In the genomic region with DNA sequence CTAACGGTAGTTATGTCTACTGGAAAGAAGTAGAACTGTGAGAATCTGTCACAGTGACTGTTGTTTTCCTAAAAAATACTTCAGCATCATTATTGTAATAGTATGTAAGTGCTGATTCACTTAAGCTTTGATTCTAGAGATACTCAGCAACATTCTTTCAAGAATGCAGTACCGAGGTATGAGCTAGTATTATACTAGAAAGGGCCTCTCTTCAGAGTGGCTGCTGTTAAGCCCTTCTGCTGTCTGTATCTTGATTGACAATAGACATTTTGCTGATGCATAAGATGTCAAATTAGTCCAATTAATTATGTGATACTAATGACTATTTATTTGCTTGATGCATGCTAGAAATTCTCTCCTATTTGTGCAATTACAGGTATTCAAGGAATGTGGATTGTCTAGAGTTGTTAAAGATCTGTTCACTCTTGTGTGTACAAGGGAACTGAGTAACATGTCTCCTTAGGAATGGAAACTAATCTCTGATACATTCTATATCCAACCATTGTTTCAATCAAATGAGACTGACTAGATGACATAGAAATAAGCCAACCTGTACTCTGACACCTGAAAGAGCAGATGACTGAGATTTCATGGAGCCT, we compare ENCODE assay signal across 22 cellular contexts.
DNase-seq lines count a peak whose midpoint lies in the region; ATAC-seq and TF ChIP-seq lines count a peak whose summit lies in the region.
"Had no signal": no experiment of that assay in that cellular context is flagged by ENCODE, and none has a peak within 500 bp of the region (broad histone marks: within the 10 kb centered on the region; RNA-seq: fewer than 3 reads in every experiment).

No MANE protein-coding gene starts in this region.

- H3K4me2 ChIP-seq in PC-9, result peak overlapping the region; percentile 14
- H3K4me2 ChIP-seq in trophoblast cell (ENCODE audit: low read length), result no peak overlapping the region

- H3K27ac ChIP-seq in PC-9, result peak overlapping the region; percentile 49
- no peak overlapping the region for H3K27ac ChIP-seq in trophoblast cell (ENCODE audit: low read depth, low read length)

- no peaks in the 10 kb centered on the region for H3K36me3 ChIP-seq in PC-9 (ENCODE audit: low read depth)
- no peaks in the 10 kb centered on the region for H3K36me3 ChIP-seq in trophoblast cell (ENCODE audit: control insufficient read depth in 1 of 2, insufficient read depth in 2 of 2, low read length in 2 of 2)
- H3K36me3 ChIP-seq: BE2C, HAP-1 had no signal

- H3K27me3 ChIP-seq in PC-9 (ENCODE audit: insufficient read depth, low read depth), result no peaks in the 10 kb centered on the region
- H3K27me3 ChIP-seq in trophoblast cell (ENCODE audit: insufficient read depth, low read length), result no peaks in the 10 kb centered on the region
- H3K27me3 ChIP-seq: BE2C had no signal

- H3K4me1 ChIP-seq in PC-9 (replicated peaks; ENCODE audit: insufficient read depth) (peaks cover 19% of the 10 kb centered on the region), trophoblast cell (ENCODE audit: control insufficient read depth in 1 of 2, insufficient read depth in 2 of 2, low read length in 2 of 2) (no peaks in the 10 kb centered on the region)
- H3K4me1 ChIP-seq: BE2C, HAP-1 had no signal

- no peak overlapping the region for H2BK12ac ChIP-seq in trophoblast cell (ENCODE audit: low read length)

- no peaks in the 10 kb centered on the region for H3K79me2 ChIP-seq in PC-9 (ENCODE audit: low read depth)
- no peaks in the 10 kb centered on the region for H3K79me2 ChIP-seq in trophoblast cell (ENCODE audit: control insufficient read depth, insufficient read depth, low read length, poor library complexity)

- H4K20me1 ChIP-seq in PC-9 (ENCODE audit: insufficient read depth), result no peaks in the 10 kb centered on the region

- CTCF ChIA-PET in PC-9 (lab: Charles Lee), result interaction anchor here (0.7 to 1.0 kb wide), 2 partner anchors 12 to 91 kb away, joined by 3 read pairs; no protein-coding TSS in a partner anchor

- POLR2A ChIA-PET in PC-9 (lab: Charles Lee; ENCODE audit: unreplicated experiment), result interaction anchor here (0.6 to 0.7 kb wide), 4 partner anchors 35 to 284 kb away, joined by 3 read pairs; partner anchors contain the start of gene PTGER4

- H3K9me2 ChIP-seq in PC-9 (ENCODE audit: insufficient read depth), result no peaks in the 10 kb centered on the region

- WGBS in trophoblast cell (ENCODE audit: extremely low coverage, insufficient coverage, insufficient read length), result no CpG with 5 or more reads among the region's 2 CpGs

- TF ChIP-seq CTCF in PC-9 (conservative IDR thresholded peaks at IDR 0.05) (no peak), epithelial cell of esophagus (IDR thresholded peaks at IDR 0.05; ENCODE audit: insufficient read depth, low read depth, low read length, missing control alignments) (no peak)

- BruUV-seq in PC-9 (replicated peaks; lab: Mats Ljungman, UMichigan), result no TSS peak

- no peak for ATAC-seq in HG03280 (IDR thresholded peaks at IDR 0.05; ENCODE audit: unreplicated experiment)
- ATAC-seq: Panc1, SK-N-SH treated with all-trans-retinoic acid at 6 μM for 48 hours had no signal

- H3K4me3 ChIP-seq in PC-9 (no peak overlapping the region), epithelial cell of esophagus (ENCODE audit: low read length) (no peak overlapping the region), trophoblast cell (ENCODE audit: low read depth, low read length) (no peak overlapping the region)
- H3K4me3 ChIP-seq: HAP-1 had no signal

- H2BK120ac ChIP-seq in trophoblast cell (ENCODE audit: insufficient read depth, low read length, poor library complexity), result no peak overlapping the region

- no peak overlapping the region for H2BK5ac ChIP-seq in trophoblast cell (ENCODE audit: low read depth, low read length, poor library complexity)

- H3K4ac ChIP-seq in trophoblast cell (ENCODE audit: low read depth, low read length), result no peak overlapping the region

- H3K9ac ChIP-seq in trophoblast cell (ENCODE audit: low read length), result no peak overlapping the region

- H3F3A ChIP-seq in PC-9 (ENCODE audit: insufficient read depth, low read depth), result peaks cover 22% of the 10 kb centered on the region

- H2AFZ ChIP-seq in PC-9, result no peak overlapping the region
- H2AFZ ChIP-seq in trophoblast cell (ENCODE audit: insufficient read depth, low read length, poor library complexity), result no peak overlapping the region

- no peak overlapping the region for H2AK5ac ChIP-seq in trophoblast cell (ENCODE audit: low read length)

- peak; percentile 4 for DNase-seq in GM03348 (ENCODE audit: low spot score)
- DNase-seq in PC-9, result peak; percentile 28 to 93
- DNase-seq in epithelial cell of esophagus (ENCODE audit: low read depth), result peak; percentile 55
- DNase-seq in trophoblast cell, result peak; percentile 32 to 77
- DNase-seq in medulla oblongata (ENCODE audit: extremely low spot score), result no peak
- DNase-seq in ecto neural progenitor cell (ENCODE audit: low spot score), result no peak
- DNase-seq in germinal center (ENCODE audit: low spot score), result no peak
- DNase-seq: BE2C; CD4-positive, alpha-beta memory T cell; DMS79 treated with DMSO at 0.1 percent for 48 hours; GF-D8; MM.1S; NCI-H1105; NCI-H187 treated with DMSO at 0.1 percent for 48 hours; NCI-H2171; NCI-H446 treated with DMSO at 0.1 percent for 48 hours; NCI-H748 treated with DMSO at 0.1 percent for 48 hours; Right ventricle myocardium superior had no signal

- H4K91ac ChIP-seq in trophoblast cell (ENCODE audit: low read depth, low read length), result no peak overlapping the region

- H4K8ac ChIP-seq in trophoblast cell (ENCODE audit: low read depth, low read length), result no peak overlapping the region

- H3K14ac ChIP-seq in trophoblast cell (ENCODE audit: low read length), result no peak overlapping the region

- H3K23ac ChIP-seq in trophoblast cell (ENCODE audit: low read length), result no peak overlapping the region

- intact Hi-C loops in PC-9 (cut with micrococcal nuclease; ENCODE audit: unreplicated experiment), result loop anchor here (1.0 to 2.0 kb wide), 4 partner anchors 35 to 203 kb away; partner anchors contain the start of gene PTGER4

- peaks cover 2% of the 10 kb centered on the region for H3K79me1 ChIP-seq in trophoblast cell (ENCODE audit: low read length)

- H4K12ac ChIP-seq in trophoblast cell (ENCODE audit: low read depth, low read length), result no peak overlapping the region

- H3K9me3 ChIP-seq in PC-9 (ENCODE audit: insufficient read depth, low read depth), result no peaks in the 10 kb centered on the region
- H3K9me3 ChIP-seq in trophoblast cell (ENCODE audit: insufficient read depth, low read depth, low read length), result no peaks in the 10 kb centered on the region
- H3K9me3 ChIP-seq: BE2C, HAP-1 had no signal

- H3K18ac ChIP-seq in trophoblast cell (ENCODE audit: low read length), result no peak overlapping the region

Comparison
In these comparisons a context has a peak if more than half of its experiments do, and no peak if none do; other contexts are left out.
1. DNase-seq: peak in GM03348 (single experiment), PC-9 (2 of 2), epithelial cell of esophagus (single experiment) and trophoblast cell (2 of 2); none in medulla oblongata (single experiment), ecto neural progenitor cell (single experiment) and germinal center (single experiment).